ENCODE assay signal across 1 cellular context in the genomic region with DNA sequence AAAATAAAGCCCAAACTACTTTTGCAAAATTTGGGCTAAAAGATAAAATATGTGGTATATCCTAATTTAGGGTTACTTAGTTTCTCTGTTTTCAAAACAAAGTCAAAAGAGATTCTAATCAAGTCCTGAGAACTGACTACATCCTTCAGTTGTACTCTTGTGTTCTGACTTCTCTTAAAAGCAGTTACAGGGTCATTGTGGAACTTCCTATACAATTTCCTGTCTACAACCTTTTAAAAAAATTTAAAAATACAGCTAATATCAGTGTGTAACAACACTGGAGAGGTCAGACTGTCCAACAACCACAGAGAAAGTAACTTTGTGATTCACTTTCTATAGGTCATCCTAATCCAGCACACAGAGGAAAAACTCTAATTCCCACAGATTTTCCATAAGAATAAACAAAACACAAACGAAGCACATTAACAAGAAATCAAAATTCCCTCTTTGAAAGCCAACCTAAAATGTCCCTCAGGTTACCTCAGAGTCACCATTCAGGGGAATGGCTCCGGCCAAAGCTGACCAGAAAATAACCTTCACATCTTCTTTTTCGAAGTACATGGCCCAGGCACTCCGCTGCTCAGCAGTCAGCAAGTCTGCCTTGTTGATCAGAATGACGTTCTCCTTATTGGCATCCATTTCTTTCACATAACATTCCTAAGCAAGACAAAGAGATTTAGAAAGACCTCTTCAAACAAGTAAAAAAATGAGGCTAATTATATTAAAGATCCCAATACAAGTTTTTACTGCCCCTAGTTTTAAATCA.
TF ChIP-seq lines count a peak whose summit lies in the region.

No MANE protein-coding gene starts in this region.

TF ChIP-seq in endothelial cell of umbilical vein, 7 proteins besides CTCF, POLR2A, EP300 and RAD21:
- TF ChIP-seq EZH2 (IDR thresholded peaks at IDR 0.05; ENCODE audit: borderline replicate concordance, low read depth, low read length, severe bottlenecking) (no peak), FOS (IDR thresholded peaks at IDR 0.05; ENCODE audit: borderline replicate concordance, insufficient read depth, low read length) (peak; percentile 11), MYC (IDR thresholded peaks at IDR 0.05; ENCODE audit: low read depth, low read length) (no peak), JUN (IDR thresholded peaks at IDR 0.05; ENCODE audit: borderline replicate concordance, insufficient read depth, insufficient read length, low read depth) (peak; percentile 55), GATA2 (IDR thresholded peaks at IDR 0.05; ENCODE audit: insufficient read depth, insufficient read length, low read depth, low read length) (peak; percentile 70), POLR2AphosphoS5 (IDR thresholded peaks at IDR 0.05; ENCODE audit: insufficient read depth, low read depth, low read length) (no peak)
- TF ChIP-seq, protein P1, sequence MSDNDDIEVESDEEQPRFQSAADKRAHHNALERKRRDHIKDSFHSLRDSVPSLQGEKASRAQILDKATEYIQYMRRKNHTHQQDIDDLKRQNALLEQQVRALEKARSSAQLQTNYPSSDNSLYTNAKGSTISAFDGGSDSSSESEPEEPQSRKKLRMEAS (IDR thresholded peaks at IDR 0.05; ENCODE audit: insufficient read depth, insufficient read length) = no peak
